16 cellular contexts compared by ENCODE assay signal in genomic region chr6:88013554-88013953, GRCh38. TPM values are rescaled to one million over a fixed set of nuclear protein-coding genes. Genes with fewer than 3 reads are reported as not detected.
DNase-seq lines count a peak whose midpoint lies in the region; ATAC-seq and TF ChIP-seq lines count a peak whose summit lies in the region.
"Had no signal": no experiment of that assay in that cellular context is flagged by ENCODE, and none has a peak within 500 bp of the region (broad histone marks: within the 10 kb centered on the region; RNA-seq: fewer than 3 reads in every experiment).

No MANE protein-coding gene starts in this region.

- H3K4me1 Mint-ChIP-seq in activated CD4-positive, alpha-beta memory T cell treated with anti-CD3 and anti-CD28 coated beads for 36 hours (ENCODE audit: low read depth), result peaks cover 17% of the 10 kb centered on the region
- peaks cover 13% of the 10 kb centered on the region for H3K4me1 Mint-ChIP-seq in activated CD4-positive, alpha-beta memory T cell treated with anti-CD3 and anti-CD28 coated beads, Interleukin-2, amount 10 ng/mL, durations not matched to agents 7 days and 5 days
- peaks cover 10% of the 10 kb centered on the region for H3K4me1 Mint-ChIP-seq in activated naive CD8-positive, alpha-beta T cell treated with anti-CD3 and anti-CD28 coated beads, Interleukin-2, amount 10 ng/mL, durations not matched to agents 7 days and 5 days
- peaks cover 14 to 21% (median 19%) of the 10 kb centered on the region in 4 donors for H3K4me1 Mint-ChIP-seq in naive thymus-derived CD8-positive, alpha-beta T cell

- H3K9me3 Mint-ChIP-seq in activated CD4-positive, alpha-beta memory T cell treated with anti-CD3 and anti-CD28 coated beads for 36 hours, result no peaks in the 10 kb centered on the region
- H3K9me3 Mint-ChIP-seq in activated CD4-positive, alpha-beta memory T cell treated with anti-CD3 and anti-CD28 coated beads, Interleukin-2, amount 10 ng/mL, durations not matched to agents 7 days and 5 days, result peaks cover 2% of the 10 kb centered on the region
- H3K9me3 Mint-ChIP-seq in activated naive CD8-positive, alpha-beta T cell treated with anti-CD3 and anti-CD28 coated beads, Interleukin-2, amount 10 ng/mL, durations not matched to agents 7 days and 5 days, result peaks cover 5% of the 10 kb centered on the region
- H3K9me3 Mint-ChIP-seq in naive thymus-derived CD8-positive, alpha-beta T cell, result peaks cover 0 to 5% (median 0%) of the 10 kb centered on the region in 9 donors

- CTCF ChIA-PET in activated CD4-positive, alpha-beta memory T cell treated with anti-CD3 and anti-CD28 coated beads for 36 hours (lab: Charles Lee), result no interaction called here
- CTCF ChIA-PET in activated CD4-positive, alpha-beta memory T cell treated with anti-CD3 and anti-CD28 coated beads, Interleukin-2, amount 10 ng/mL, durations not matched to agents 7 days and 5 days (lab: Charles Lee), result no interaction called here
- CTCF ChIA-PET in HEK293T (lab: Yijun Ruan, JAX), result no interaction called here

- H3K4me3 Mint-ChIP-seq in activated CD4-positive, alpha-beta memory T cell treated with anti-CD3 and anti-CD28 coated beads for 36 hours, result no peak overlapping the region
- no peak overlapping the region for H3K4me3 Mint-ChIP-seq in activated CD4-positive, alpha-beta memory T cell treated with anti-CD3 and anti-CD28 coated beads, Interleukin-2, amount 10 ng/mL, durations not matched to agents 7 days and 5 days
- no peak overlapping the region for H3K4me3 Mint-ChIP-seq in activated naive CD8-positive, alpha-beta T cell treated with anti-CD3 and anti-CD28 coated beads, Interleukin-2, amount 10 ng/mL, durations not matched to agents 7 days and 5 days
- peak overlapping the region in 3 of 10 donors; percentile 40 to 65 (median 58) for H3K4me3 Mint-ChIP-seq in naive thymus-derived CD8-positive, alpha-beta T cell

- DNase-seq in activated CD4-positive, alpha-beta memory T cell treated with anti-CD3 and anti-CD28 coated beads for 36 hours, result no peak
- no peak for DNase-seq in activated CD4-positive, alpha-beta memory T cell treated with anti-CD3 and anti-CD28 coated beads, Interleukin-2, amount 10 ng/mL, durations not matched to agents 7 days and 5 days
- DNase-seq in HEK293T (ENCODE audit: extremely low spot score), result peak; percentile 20
- no peak for DNase-seq in activated naive CD8-positive, alpha-beta T cell treated with anti-CD3 and anti-CD28 coated beads, Interleukin-2, amount 10 ng/mL, durations not matched to agents 7 days and 5 days
- DNase-seq in naive thymus-derived CD8-positive, alpha-beta T cell, result no peak
- no peak for DNase-seq in effector CD8-positive, alpha-beta T cell (lab: John Stamatoyannopoulos, UW)
- DNase-seq in SIG-M5 treated with dmso at 0.1 percent for 504 hours (lab: John Stamatoyannopoulos, UW; ENCODE audit: unreplicated experiment), result no peak
- DNase-seq in stimulated activated CD8-positive, alpha-beta memory T cell treated with anti-CD3 and anti-CD28 coated beads, Interleukin-4, amount 100 ng/mL, for 48 hours, result no peak
- DNase-seq: activated CD4-positive, alpha-beta T cell treated with anti-CD3 and anti-CD28 coated beads for 1 hour; heart right ventricle; SHP77; stimulated activated CD4-positive, alpha-beta T cell treated with anti-CD3 and anti-CD28 coated beads, Interleukin-4, amount 100 ng/mL, for 1 hour had no signal

- POLR2A ChIA-PET in activated CD4-positive, alpha-beta memory T cell treated with anti-CD3 and anti-CD28 coated beads for 36 hours (lab: Charles Lee), result no interaction called here
- POLR2A ChIA-PET in activated CD4-positive, alpha-beta memory T cell treated with anti-CD3 and anti-CD28 coated beads, Interleukin-2, amount 10 ng/mL, durations not matched to agents 7 days and 5 days (lab: Charles Lee), result no interaction called here
- POLR2A ChIA-PET in HEK293T (lab: Yijun Ruan, JAX), result no interaction called here
- POLR2A ChIA-PET in activated naive CD8-positive, alpha-beta T cell treated with anti-CD3 and anti-CD28 coated beads, Interleukin-2, amount 10 ng/mL, durations not matched to agents 7 days and 5 days (lab: Charles Lee), result no interaction called here
- POLR2A ChIA-PET in naive thymus-derived CD8-positive, alpha-beta T cell (lab: Charles Lee), result no interaction called here

- no peak for ATAC-seq in activated naive CD8-positive, alpha-beta T cell treated with anti-CD3 and anti-CD28 coated beads, Interleukin-2, amount 10 ng/mL, durations not matched to agents 7 days and 5 days (ENCODE audit: low read depth)
- ATAC-seq in naive thymus-derived CD8-positive, alpha-beta T cell, result no peak
- ATAC-seq: heart right ventricle had no signal

- H3K36me3 Mint-ChIP-seq in activated CD4-positive, alpha-beta memory T cell treated with anti-CD3 and anti-CD28 coated beads for 36 hours, result no peaks in the 10 kb centered on the region
- no peaks in the 10 kb centered on the region for H3K36me3 Mint-ChIP-seq in activated CD4-positive, alpha-beta memory T cell treated with anti-CD3 and anti-CD28 coated beads, Interleukin-2, amount 10 ng/mL, durations not matched to agents 7 days and 5 days (ENCODE audit: low read depth)
- H3K36me3 Mint-ChIP-seq in activated naive CD8-positive, alpha-beta T cell treated with anti-CD3 and anti-CD28 coated beads, Interleukin-2, amount 10 ng/mL, durations not matched to agents 7 days and 5 days, result no peaks in the 10 kb centered on the region
- H3K36me3 Mint-ChIP-seq in naive thymus-derived CD8-positive, alpha-beta T cell, result peaks cover 0 to 2% (median 0%) of the 10 kb centered on the region in 3 donors

- no peaks in the 10 kb centered on the region for H3K27me3 Mint-ChIP-seq in activated CD4-positive, alpha-beta memory T cell treated with anti-CD3 and anti-CD28 coated beads for 36 hours
- no peaks in the 10 kb centered on the region for H3K27me3 Mint-ChIP-seq in activated CD4-positive, alpha-beta memory T cell treated with anti-CD3 and anti-CD28 coated beads, Interleukin-2, amount 10 ng/mL, durations not matched to agents 7 days and 5 days
- H3K27me3 Mint-ChIP-seq in activated naive CD8-positive, alpha-beta T cell treated with anti-CD3 and anti-CD28 coated beads, Interleukin-2, amount 10 ng/mL, durations not matched to agents 7 days and 5 days, result no peaks in the 10 kb centered on the region
- no peaks in the 10 kb centered on the region for H3K27me3 Mint-ChIP-seq in naive thymus-derived CD8-positive, alpha-beta T cell

- intact Hi-C loops in activated CD4-positive, alpha-beta memory T cell treated with anti-CD3 and anti-CD28 coated beads for 36 hours (cut with micrococcal nuclease), result no loop called here

- H3K27ac Mint-ChIP-seq in activated CD4-positive, alpha-beta memory T cell treated with anti-CD3 and anti-CD28 coated beads for 36 hours, result peak overlapping the region; percentile 73
- no peak overlapping the region for H3K27ac Mint-ChIP-seq in activated CD4-positive, alpha-beta memory T cell treated with anti-CD3 and anti-CD28 coated beads, Interleukin-2, amount 10 ng/mL, durations not matched to agents 7 days and 5 days
- H3K27ac Mint-ChIP-seq in activated naive CD8-positive, alpha-beta T cell treated with anti-CD3 and anti-CD28 coated beads, Interleukin-2, amount 10 ng/mL, durations not matched to agents 7 days and 5 days, result peak overlapping the region; percentile 40
- peak overlapping the region; percentile 73 to 95 (median 90) for H3K27ac Mint-ChIP-seq in naive thymus-derived CD8-positive, alpha-beta T cell

TF ChIP-seq in HEK293T, 16 proteins besides CTCF, POLR2A, EP300 and RAD21:
- TF ChIP-seq SP1 (IDR thresholded peaks at IDR 0.05) (no peak), FOXM1 (IDR thresholded peaks at IDR 0.05; ENCODE audit: borderline replicate concordance) (no peak), TARDBP (IDR thresholded peaks at IDR 0.05) (no peak), CTBP1 (IDR thresholded peaks at IDR 0.05; ENCODE audit: borderline replicate concordance) (no peak), FOXK2 (IDR thresholded peaks at IDR 0.05) (no peak), SUZ12 (IDR thresholded peaks at IDR 0.05) (no peak), HDGF (IDR thresholded peaks at IDR 0.05; ENCODE audit: borderline replicate concordance) (no peak), NFRKB (IDR thresholded peaks at IDR 0.05) (no peak), FOXA1 (IDR thresholded peaks at IDR 0.05) (no peak), PKNOX1 (IDR thresholded peaks at IDR 0.05) (no peak), ZNF384 (IDR thresholded peaks at IDR 0.05) (no peak), LEF1 (IDR thresholded peaks at IDR 0.05; ENCODE audit: borderline replicate concordance) (no peak), BHLHE40 (IDR thresholded peaks at IDR 0.05; ENCODE audit: borderline replicate concordance) (no peak), L3MBTL2 (conservative IDR thresholded peaks at IDR 0.05) (no peak)

RNA-seq across cellular contexts. Expression of gene SPACA1, which starts 34.1 kb away (rescaled TPM):
- total RNA-seq in activated CD4-positive, alpha-beta memory T cell treated with anti-CD3 and anti-CD28 coated beads for 36 hours, result not detected
- not detected for total RNA-seq in activated CD4-positive, alpha-beta memory T cell treated with anti-CD3 and anti-CD28 coated beads, Interleukin-2, amount 10 ng/mL, durations not matched to agents 7 days and 5 days
- not detected for total RNA-seq in activated naive CD8-positive, alpha-beta T cell treated with anti-CD3 and anti-CD28 coated beads, Interleukin-2, amount 10 ng/mL, durations not matched to agents 7 days and 5 days
- total RNA-seq in naive thymus-derived CD8-positive, alpha-beta T cell, result not detected
- not detected for polyA plus RNA-seq in naive thymus-derived CD8-positive, alpha-beta T cell
- total RNA-seq: A673, heart right ventricle, lung microvascular endothelial cell, NCI-H460, temporal lobe had no signal
- polyA plus RNA-seq: heart right ventricle had no signal
